Comparison of ENCODE assay signal across 18 cellular contexts in genomic region chr17:17072546-17072945, GRCh38. TPM values are rescaled to one million over a fixed set of nuclear protein-coding genes. Genes with fewer than 3 reads are reported as not detected.
DNase-seq lines count a peak whose midpoint lies in the region; ATAC-seq and TF ChIP-seq lines count a peak whose summit lies in the region.
"Had no signal": no experiment of that assay in that cellular context is flagged by ENCODE, and none has a peak within 500 bp of the region (broad histone marks: within the 10 kb centered on the region; RNA-seq: fewer than 3 reads in every experiment).

No MANE protein-coding gene starts in this region.

- TF ChIP-seq EP300 in sigmoid colon (IDR thresholded peaks at IDR 0.05) = no peak

- no peaks in the 10 kb centered on the region for H3K9me3 ChIP-seq in KOPT-K1 (ENCODE audit: insufficient read depth, low read length, poor library complexity, severe bottlenecking)
- H3K9me3 ChIP-seq in sigmoid colon = no peaks in the 10 kb centered on the region
- H3K9me3 ChIP-seq in lower lobe of right lung = no peaks in the 10 kb centered on the region
- H3K9me3 ChIP-seq: ovary had no signal

- TF ChIP-seq POLR2A in sigmoid colon (IDR thresholded peaks at IDR 0.05) = no peak

- no peaks in the 10 kb centered on the region for H3K27me3 Mint-ChIP-seq in T-helper 2 cell treated with Interferon-gamma antibody and Interleukin-4, amounts not matched to agents 5 μg/mL and 100 μg/mL, for 36 hours (ENCODE audit: low read depth)
- peaks cover 8% of the 10 kb centered on the region for H3K27me3 Mint-ChIP-seq in glutamatergic neuron (ENCODE audit: unreplicated experiment)
- H3K27me3 Mint-ChIP-seq in activated T-helper 1 cell treated with anti-CD3 and anti-CD28 coated beads, Interleukin-12 subunit alpha, Interleukin-12 subunit beta, Interleukin-2, Interleukin-4 antibody, amounts not matched to agents 30 ng/mL and 10 ng/mL and 1 ng/mL, durations not matched to agents 14 hours and 24 hours and 36 hours (ENCODE audit: insufficient read depth) = no peaks in the 10 kb centered on the region
- H3K27me3 Mint-ChIP-seq: B cell had no signal

- 95% methylated on average over 5 of the region's 5 CpGs for WGBS in sigmoid colon, 2 donors

- peaks cover 21% of the 10 kb centered on the region for H3K4me1 Mint-ChIP-seq in T-helper 2 cell treated with Interferon-gamma antibody and Interleukin-4, amounts not matched to agents 5 μg/mL and 100 μg/mL, for 36 hours (ENCODE audit: low read depth)
- peaks cover 58% of the 10 kb centered on the region for H3K4me1 Mint-ChIP-seq in glutamatergic neuron (ENCODE audit: low read depth, unreplicated experiment)
- H3K4me1 Mint-ChIP-seq in activated T-helper 1 cell treated with anti-CD3 and anti-CD28 coated beads, Interleukin-12 subunit alpha, Interleukin-12 subunit beta, Interleukin-2, Interleukin-4 antibody, amounts not matched to agents 30 ng/mL and 10 ng/mL and 1 ng/mL, durations not matched to agents 14 hours and 24 hours and 36 hours (ENCODE audit: low read depth) = peaks cover 57% of the 10 kb centered on the region

- no peak for TF ChIP-seq CTCF in glutamatergic neuron (IDR thresholded peaks at IDR 0.05; ENCODE audit: partially characterized antibody, unreplicated experiment)
- no peak for TF ChIP-seq CTCF in sigmoid colon (IDR thresholded peaks at IDR 0.05)
- no peak for TF ChIP-seq CTCF in lower lobe of right lung (IDR thresholded peaks at IDR 0.05)

- H3K4me1 ChIP-seq in sigmoid colon (peaks cover 0 to 67% (median 46%) of the 10 kb centered on the region in 4 donors), lower lobe of right lung (peaks cover 61% of the 10 kb centered on the region)

- peaks cover 8% of the 10 kb centered on the region for H3K9me3 Mint-ChIP-seq in T-helper 2 cell treated with Interferon-gamma antibody and Interleukin-4, amounts not matched to agents 5 μg/mL and 100 μg/mL, for 36 hours
- peaks cover 13% of the 10 kb centered on the region for H3K9me3 Mint-ChIP-seq in glutamatergic neuron (ENCODE audit: unreplicated experiment)
- no peaks in the 10 kb centered on the region for H3K9me3 Mint-ChIP-seq in activated T-helper 1 cell treated with anti-CD3 and anti-CD28 coated beads, Interleukin-12 subunit alpha, Interleukin-12 subunit beta, Interleukin-2, Interleukin-4 antibody, amounts not matched to agents 30 ng/mL and 10 ng/mL and 1 ng/mL, durations not matched to agents 14 hours and 24 hours and 36 hours

- H3K27me3 ChIP-seq in sigmoid colon (no peaks in the 10 kb centered on the region), lower lobe of right lung (ENCODE audit: low read depth) (no peaks in the 10 kb centered on the region)
- H3K27me3 ChIP-seq: ovary, SJCRH30 had no signal

- ATAC-seq in lower lobe of right lung = no peak

- peaks cover 16% of the 10 kb centered on the region for H3K36me3 Mint-ChIP-seq in T-helper 2 cell treated with Interferon-gamma antibody and Interleukin-4, amounts not matched to agents 5 μg/mL and 100 μg/mL, for 36 hours (ENCODE audit: low read depth)
- H3K36me3 Mint-ChIP-seq in glutamatergic neuron (ENCODE audit: unreplicated experiment) = peaks cover 4% of the 10 kb centered on the region
- peaks cover 16% of the 10 kb centered on the region for H3K36me3 Mint-ChIP-seq in activated T-helper 1 cell treated with anti-CD3 and anti-CD28 coated beads, Interleukin-12 subunit alpha, Interleukin-12 subunit beta, Interleukin-2, Interleukin-4 antibody, amounts not matched to agents 30 ng/mL and 10 ng/mL and 1 ng/mL, durations not matched to agents 14 hours and 24 hours and 36 hours (ENCODE audit: low read depth)

- H3K4me3 ChIP-seq in sigmoid colon (no peak overlapping the region), lower lobe of right lung (no peak overlapping the region)
- H3K4me3 ChIP-seq: ovary, SJCRH30 had no signal

- no peak overlapping the region for H3K4me3 Mint-ChIP-seq in T-helper 2 cell treated with Interferon-gamma antibody and Interleukin-4, amounts not matched to agents 5 μg/mL and 100 μg/mL, for 36 hours
- H3K4me3 Mint-ChIP-seq in glutamatergic neuron (ENCODE audit: unreplicated experiment) = no peak overlapping the region
- no peak overlapping the region for H3K4me3 Mint-ChIP-seq in activated T-helper 1 cell treated with anti-CD3 and anti-CD28 coated beads, Interleukin-12 subunit alpha, Interleukin-12 subunit beta, Interleukin-2, Interleukin-4 antibody, amounts not matched to agents 30 ng/mL and 10 ng/mL and 1 ng/mL, durations not matched to agents 14 hours and 24 hours and 36 hours
- H3K4me3 Mint-ChIP-seq: B cell had no signal

- intact Hi-C loops in sigmoid colon (cut with DNase I) = no loop called here
- intact Hi-C loops in activated T-helper 1 cell treated with anti-CD3 and anti-CD28 coated beads, Interleukin-12 subunit alpha, Interleukin-12 subunit beta, Interleukin-2, Interleukin-4 antibody, amounts not matched to agents 30 ng/mL and 10 ng/mL and 1 ng/mL, durations not matched to agents 14 hours and 24 hours and 36 hours (cut with micrococcal nuclease) = no loop called here
- intact Hi-C loops in lower lobe of right lung (cut with DNase I) = no loop called here

- H3K27ac Mint-ChIP-seq in T-helper 2 cell treated with Interferon-gamma antibody and Interleukin-4, amounts not matched to agents 5 μg/mL and 100 μg/mL, for 36 hours = peak overlapping the region; percentile 17
- peak overlapping the region; percentile 73 for H3K27ac Mint-ChIP-seq in glutamatergic neuron (ENCODE audit: unreplicated experiment)
- no peak overlapping the region for H3K27ac Mint-ChIP-seq in activated T-helper 1 cell treated with anti-CD3 and anti-CD28 coated beads, Interleukin-12 subunit alpha, Interleukin-12 subunit beta, Interleukin-2, Interleukin-4 antibody, amounts not matched to agents 30 ng/mL and 10 ng/mL and 1 ng/mL, durations not matched to agents 14 hours and 24 hours and 36 hours
- H3K27ac Mint-ChIP-seq: B cell had no signal

- H3K27ac ChIP-seq in KOPT-K1 (ENCODE audit: low read depth, low read length, poor library complexity, severe bottlenecking) (peak overlapping the region; percentile 28), sigmoid colon (no peak overlapping the region), lower lobe of right lung (no peak overlapping the region)
- H3K27ac ChIP-seq: 22Rv1, ovary, SJCRH30 had no signal

- no peak for DNase-seq in T-helper 2 cell treated with Interferon-gamma antibody and Interleukin-4, amounts not matched to agents 5 μg/mL and 100 μg/mL, for 36 hours (ENCODE audit: low spot score)
- no peak for DNase-seq in T-helper 2 cell
- DNase-seq in glutamatergic neuron = peak; percentile 11
- DNase-seq in sigmoid colon = peak; percentile 30
- no peak for DNase-seq in GM19238 (ENCODE audit: insufficient read length, low spot score)
- DNase-seq in activated T-helper 1 cell treated with anti-CD3 and anti-CD28 coated beads, Interleukin-12 subunit alpha, Interleukin-12 subunit beta, Interleukin-2, Interleukin-4 antibody, amounts not matched to agents 30 ng/mL and 10 ng/mL and 1 ng/mL, durations not matched to agents 14 hours and 24 hours and 36 hours (ENCODE audit: low spot score) = no peak
- DNase-seq in lower lobe of right lung = no peak
- DNase-seq: activated CD4-positive, CD25-positive, alpha-beta regulatory T cell; DMS153; foreskin fibroblast; MV-4-11; NCI-H2029; SJCRH30; stimulated activated CD4-positive, alpha-beta T cell treated with anti-CD3 and anti-CD28 coated beads, Interleukin-4, amount 100 ng/mL, for 1 hour had no signal

- H3K36me3 ChIP-seq in KOPT-K1 (ENCODE audit: insufficient read depth, low read length) (peaks cover 24% of the 10 kb centered on the region), sigmoid colon (no peaks in the 10 kb centered on the region), lower lobe of right lung (peaks cover 25% of the 10 kb centered on the region)
- H3K36me3 ChIP-seq: ovary had no signal

RNA-seq across cellular contexts. Expression of gene MPRIP, which starts 30.3 kb away (rescaled TPM):
- total RNA-seq in glutamatergic neuron (ENCODE audit: unreplicated experiment) = 863 TPM
- 100 to 1,000 TPM in 1 of 4 donors, 10 to 100 TPM in 3; 59.6 to 101 (median 80.4) TPM for total RNA-seq in sigmoid colon
- polyA plus RNA-seq in sigmoid colon = 100 to 1,000 TPM in 1 of 3 donors, 10 to 100 TPM in 2; 43.2 to 113 (median 67.9) TPM
- 169 and 175 TPM in 2 replicates for total RNA-seq in activated T-helper 1 cell treated with anti-CD3 and anti-CD28 coated beads, Interleukin-12 subunit alpha, Interleukin-12 subunit beta, Interleukin-2, Interleukin-4 antibody, amounts not matched to agents 30 ng/mL and 10 ng/mL and 1 ng/mL, durations not matched to agents 14 hours and 24 hours and 36 hours
- 232 TPM for total RNA-seq in lower lobe of right lung

Comparison
In these comparisons a context has a peak if more than half of its experiments do, and no peak if none do; other contexts are left out.
1. DNase-seq: peak in glutamatergic neuron (single experiment) and sigmoid colon (single experiment); none in T-helper 2 cell treated with Interferon-gamma antibody and Interleukin-4, amounts not matched to agents 5 μg/mL and 100 μg/mL, for 36 hours (single experiment), T-helper 2 cell (0 of 5), GM19238 (single experiment), activated T-helper 1 cell treated with anti-CD3 and anti-CD28 coated beads, Interleukin-12 subunit alpha, Interleukin-12 subunit beta, Interleukin-2, Interleukin-4 antibody, amounts not matched to agents 30 ng/mL and 10 ng/mL and 1 ng/mL, durations not matched to agents 14 hours and 24 hours and 36 hours (single experiment) and lower lobe of right lung (single experiment).